25 cellular contexts compared by ENCODE assay signal in the genomic region with DNA sequence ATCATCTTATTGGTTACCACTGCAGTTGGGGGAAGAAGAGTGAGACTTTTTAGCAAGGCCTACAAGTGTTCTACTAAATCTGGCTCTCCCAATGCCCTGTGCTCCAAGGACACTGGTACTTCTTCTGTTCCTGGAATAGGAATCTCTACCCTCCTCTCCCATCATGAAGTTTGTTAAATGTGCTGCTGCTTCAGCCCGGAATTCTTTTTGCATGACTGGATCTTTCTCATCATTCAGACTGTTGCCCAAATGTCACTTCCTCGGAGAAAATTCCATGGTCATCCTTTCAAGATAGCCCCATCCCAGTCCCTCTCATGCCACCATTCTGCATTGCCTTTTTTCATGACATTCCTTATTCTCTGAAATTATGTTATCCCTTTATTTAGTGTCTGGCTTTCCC.
"Had no signal": no experiment of that assay in that cellular context is flagged by ENCODE, and none has a peak within 500 bp of the region (broad histone marks: within the 10 kb centered on the region; RNA-seq: fewer than 3 reads in every experiment).

No MANE protein-coding gene starts in this region.

- H3K27ac ChIP-seq: breast epithelium, SJSA1 had no signal

- DNase-seq: activated CD4-positive, alpha-beta T cell treated with anti-CD3 and anti-CD28 coated beads for 1 hour; activated CD4-positive, alpha-beta T cell treated with anti-CD3 and anti-CD28 coated beads, Interleukin-2, amount 10 ng/mL, durations not matched to agents 24 days and 14 days; activated CD4-positive, alpha-beta T cell treated with anti-CD3 and anti-CD28 coated beads, Interleukin-2, amount 50 U/mL, for 48 hours; activated CD8-positive, alpha-beta memory T cell treated with anti-CD3 and anti-CD28 coated beads for 24 hours; activated gamma-delta T cell; activated naive CD4-positive, alpha-beta T cell treated with anti-CD3 and anti-CD28 coated beads for 36 hours; activated T-cell treated with anti-CD3 and anti-CD28 coated beads, Interleukin-2, amount 50 U/mL, for 48 hours; caudate nucleus; Karpas-422; MM.1S; NCI-H1105; NCI-H1436; NCI-H1694 treated with DMSO at 0.1 percent for 48 hours; NCI-H2029 treated with DMSO at 0.1 percent for 48 hours; NCI-H446; NCI-H524; PC-3; SHP77; SW 1271 had no signal

- H3K9me3 ChIP-seq: breast epithelium, SJSA1 had no signal

- H3K4me1 ChIP-seq: breast epithelium had no signal

- H3K36me3 ChIP-seq: breast epithelium, SJSA1 had no signal

- H3K4me3 ChIP-seq: breast epithelium, SJSA1 had no signal

- H3K27me3 ChIP-seq: breast epithelium, SJSA1 had no signal

- FAIRE-seq: RCC 7860 had no signal

- ATAC-seq: activated T-helper 17 cell treated with anti-CD3 and anti-CD28 coated beads, Interleukin-2, amount 50 U/mL, for 72 hours; PC-3; SK-N-SH treated with all-trans-retinoic acid at 6 μM for 48 hours; WTC11 had no signal
